8 cellular contexts compared by ENCODE assay signal in the genomic region with DNA sequence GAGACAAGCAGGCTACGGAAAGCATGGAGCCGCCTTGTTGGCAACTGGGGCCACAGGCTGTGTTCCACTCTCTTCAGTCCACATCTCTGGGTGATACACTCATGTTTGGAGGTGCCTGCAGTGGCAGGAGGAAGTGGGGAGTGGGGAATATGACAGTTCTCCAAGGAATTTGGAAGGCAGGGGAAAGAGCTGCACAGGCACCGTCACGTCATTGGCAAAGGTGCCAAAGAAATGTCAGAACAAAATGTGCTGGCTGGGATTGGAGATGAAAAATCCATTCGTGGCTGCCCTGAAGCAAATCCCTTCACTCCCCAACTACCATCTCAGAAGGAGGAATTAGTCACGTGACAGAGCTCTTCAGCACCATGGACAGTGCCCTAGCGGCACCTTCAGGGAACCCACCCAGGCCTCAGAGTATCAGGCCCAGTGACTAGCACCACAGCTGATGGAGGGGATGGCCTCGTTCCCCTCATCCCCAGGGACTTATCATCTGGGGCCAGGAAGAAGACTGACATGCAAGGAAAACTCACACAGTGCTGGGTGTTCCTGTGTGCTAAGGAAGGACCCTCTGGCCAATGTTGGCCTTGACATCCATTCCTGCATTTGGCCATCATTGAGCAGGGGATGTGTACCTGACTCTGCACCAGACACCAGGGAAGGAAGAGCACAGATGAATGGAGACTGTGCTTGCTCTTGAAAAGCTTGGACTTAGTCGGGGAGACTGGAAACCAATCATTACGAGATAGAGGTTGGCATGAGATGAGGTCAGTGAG. TPM values are rescaled to one million over a fixed set of nuclear protein-coding genes. Genes with fewer than 3 reads are reported as not detected.
DNase-seq lines count a peak whose midpoint lies in the region; ATAC-seq, FAIRE-seq and TF ChIP-seq lines count a peak whose summit lies in the region.

No MANE protein-coding gene starts in this region.

- intact Hi-C loops in GM12878 (cut with micrococcal nuclease; ENCODE audit: unreplicated experiment): no loop called here

- no peak for TF ChIP-seq EP300 in GM12878 (IDR thresholded peaks at IDR 0.05; ENCODE audit: borderline replicate concordance in 1 of 2, control insufficient read depth in 1 of 2, low read depth in 2 of 2, low read length in 2 of 2)

- no peak overlapping the region for H3K4me3 ChIP-seq in GM12878

- in situ Hi-C loops in GM12878 (cut with MboI): no loop called here

- no peaks in the 10 kb centered on the region for H3K36me3 ChIP-seq in GM12878 (ENCODE audit: control insufficient read depth in 2 of 2, insufficient read depth in 2 of 2, low read length in 1 of 2)

- DNase-seq in ELR (ENCODE audit: low read depth) (peak; percentile 24), NCI-H226 (peak; percentile 91), GM12878 (ENCODE audit: low read depth, low spot score) (no peak), kidney glomerular epithelial cell (lab: John Stamatoyannopoulos, UW) (peak; percentile 46), NCI-H1417 (lab: John Stamatoyannopoulos, UW) (no peak), SHP77 (lab: John Stamatoyannopoulos, UW) (no peak), cortex of kidney (lab: John Stamatoyannopoulos, UW) (no peak)

- no TSS peak for BruUV-seq in GM12878 (replicated peaks; lab: Mats Ljungman, UMichigan)

- 25% methylated on average over 10 of the region's 10 CpGs for WGBS in GM12878 (ENCODE audit: insufficient coverage, insufficient replicate concordance, low lambda C conversion rate, missing lambda C conversion rate)

- H3K79me2 ChIP-seq in GM12878 (ENCODE audit: control insufficient read depth, insufficient read depth, low read length): no peaks in the 10 kb centered on the region

- no peak for TF ChIP-seq POLR2A in GM12878 (IDR thresholded peaks at IDR 0.05; ENCODE audit: low read depth, low read length)

- POLR2A ChIA-PET in GM12878 (lab: Charles Lee): no interaction called here

- no peak overlapping the region for H3K27ac ChIP-seq in GM12878 (ENCODE audit: control insufficient read depth, insufficient read depth)

- CTCF ChIA-PET in GM12878 (lab: Yijun Ruan, JAX): interaction anchor here (17.9 kb wide), 1 partner anchor 164 kb away, joined by 571 read pairs; no protein-coding TSS in a partner anchor

- SMC1A ChIA-PET in GM12878 (lab: Charles Lee; ENCODE audit: uncharacterized antibody, unreplicated experiment): no interaction called here

- H3K27me3 ChIP-seq in GM12878 (replicated peaks in 1 of 2; ENCODE audit: control insufficient read depth in 2 of 2, insufficient read depth in 2 of 2, low read length in 1 of 2): peaks cover 0 to 2% of the 10 kb centered on the region in 2 experiments; a peak in 2 of 4 replicates

- FAIRE-seq in GM12878 (lab: Jason Lieb, UNC): no peak

- H2AFZ ChIP-seq in GM12878 (ENCODE audit: control insufficient read depth, low read depth, low read length): no peak overlapping the region

- H3K9ac ChIP-seq in GM12878 (ENCODE audit: control insufficient read depth, insufficient read depth, low read length): no peak overlapping the region

- ATAC-seq in GM12878 (no peak), HG02571 (IDR thresholded peaks at IDR 0.05; ENCODE audit: unreplicated experiment) (no peak)

- no peaks in the 10 kb centered on the region for H3K9me3 ChIP-seq in GM12878 (replicated peaks; ENCODE audit: control insufficient read depth, insufficient read depth, low read length)

- no peak for TF ChIP-seq CTCF in GM12878 (IDR thresholded peaks at IDR 0.05 in 2 of 3, conservative IDR thresholded peaks at IDR 0.05 in 1 of 3; ENCODE audit: control insufficient read depth in 2 of 3, extremely low read depth in 1 of 3, insufficient read depth in 1 of 3, low read depth in 3 of 3, low read length in 3 of 3)

- RAD21 ChIA-PET in GM12878 (lab: Charles Lee; ENCODE audit: unreplicated experiment): interaction anchor here (0.7 kb wide), 1 partner anchor 162 kb away, joined by 4 read pairs; no protein-coding TSS in a partner anchor

- H3K4me1 ChIP-seq in GM12878 (ENCODE audit: control insufficient read depth, insufficient read depth, low read length): peaks cover 7% of the 10 kb centered on the region; the same call in 1 of the 2 replicates

- TF ChIP-seq RAD21 in GM12878 (IDR thresholded peaks at IDR 0.05; ENCODE audit: insufficient read depth, low read depth, low read length): no peak

- no peak overlapping the region for H3K4me2 ChIP-seq in GM12878 (ENCODE audit: control insufficient read depth, insufficient read depth)

- no peaks in the 10 kb centered on the region for H4K20me1 ChIP-seq in GM12878 (ENCODE audit: control insufficient read depth, insufficient read depth)

TF ChIP-seq in GM12878, 131 proteins besides CTCF, POLR2A, EP300 and RAD21:
- TF ChIP-seq BHLHE40 (IDR thresholded peaks at IDR 0.05; ENCODE audit: borderline replicate concordance in 1 of 2, low read depth in 2 of 2, low read length in 1 of 2): peak in 1 of 2 experiments; percentile 57; a peak in 2 of 4 replicates
- TF ChIP-seq, protein P1, sequence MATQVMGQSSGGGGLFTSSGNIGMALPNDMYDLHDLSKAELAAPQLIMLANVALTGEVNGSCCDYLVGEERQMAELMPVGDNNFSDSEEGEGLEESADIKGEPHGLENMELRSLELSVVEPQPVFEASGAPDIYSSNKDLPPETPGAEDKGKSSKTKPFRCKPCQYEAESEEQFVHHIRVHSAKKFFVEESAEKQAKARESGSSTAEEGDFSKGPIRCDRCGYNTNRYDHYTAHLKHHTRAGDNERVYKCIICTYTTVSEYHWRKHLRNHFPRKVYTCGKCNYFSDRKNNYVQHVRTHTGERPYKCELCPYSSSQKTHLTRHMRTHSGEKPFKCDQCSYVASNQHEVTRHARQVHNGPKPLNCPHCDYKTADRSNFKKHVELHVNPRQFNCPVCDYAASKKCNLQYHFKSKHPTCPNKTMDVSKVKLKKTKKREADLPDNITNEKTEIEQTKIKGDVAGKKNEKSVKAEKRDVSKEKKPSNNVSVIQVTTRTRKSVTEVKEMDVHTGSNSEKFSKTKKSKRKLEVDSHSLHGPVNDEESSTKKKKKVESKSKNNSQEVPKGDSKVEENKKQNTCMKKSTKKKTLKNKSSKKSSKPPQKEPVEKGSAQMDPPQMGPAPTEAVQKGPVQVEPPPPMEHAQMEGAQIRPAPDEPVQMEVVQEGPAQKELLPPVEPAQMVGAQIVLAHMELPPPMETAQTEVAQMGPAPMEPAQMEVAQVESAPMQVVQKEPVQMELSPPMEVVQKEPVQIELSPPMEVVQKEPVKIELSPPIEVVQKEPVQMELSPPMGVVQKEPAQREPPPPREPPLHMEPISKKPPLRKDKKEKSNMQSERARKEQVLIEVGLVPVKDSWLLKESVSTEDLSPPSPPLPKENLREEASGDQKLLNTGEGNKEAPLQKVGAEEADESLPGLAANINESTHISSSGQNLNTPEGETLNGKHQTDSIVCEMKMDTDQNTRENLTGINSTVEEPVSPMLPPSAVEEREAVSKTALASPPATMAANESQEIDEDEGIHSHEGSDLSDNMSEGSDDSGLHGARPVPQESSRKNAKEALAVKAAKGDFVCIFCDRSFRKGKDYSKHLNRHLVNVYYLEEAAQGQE (IDR thresholded peaks at IDR 0.05; ENCODE audit: low read depth, low read length): peak; percentile 90
- TF ChIP-seq, protein P2, sequence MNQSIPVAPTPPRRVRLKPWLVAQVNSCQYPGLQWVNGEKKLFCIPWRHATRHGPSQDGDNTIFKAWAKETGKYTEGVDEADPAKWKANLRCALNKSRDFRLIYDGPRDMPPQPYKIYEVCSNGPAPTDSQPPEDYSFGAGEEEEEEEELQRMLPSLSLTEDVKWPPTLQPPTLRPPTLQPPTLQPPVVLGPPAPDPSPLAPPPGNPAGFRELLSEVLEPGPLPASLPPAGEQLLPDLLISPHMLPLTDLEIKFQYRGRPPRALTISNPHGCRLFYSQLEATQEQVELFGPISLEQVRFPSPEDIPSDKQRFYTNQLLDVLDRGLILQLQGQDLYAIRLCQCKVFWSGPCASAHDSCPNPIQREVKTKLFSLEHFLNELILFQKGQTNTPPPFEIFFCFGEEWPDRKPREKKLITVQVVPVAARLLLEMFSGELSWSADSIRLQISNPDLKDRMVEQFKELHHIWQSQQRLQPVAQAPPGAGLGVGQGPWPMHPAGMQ (IDR thresholded peaks at IDR 0.05; ENCODE audit: borderline replicate concordance): no peak
- TF ChIP-seq, protein P3, sequence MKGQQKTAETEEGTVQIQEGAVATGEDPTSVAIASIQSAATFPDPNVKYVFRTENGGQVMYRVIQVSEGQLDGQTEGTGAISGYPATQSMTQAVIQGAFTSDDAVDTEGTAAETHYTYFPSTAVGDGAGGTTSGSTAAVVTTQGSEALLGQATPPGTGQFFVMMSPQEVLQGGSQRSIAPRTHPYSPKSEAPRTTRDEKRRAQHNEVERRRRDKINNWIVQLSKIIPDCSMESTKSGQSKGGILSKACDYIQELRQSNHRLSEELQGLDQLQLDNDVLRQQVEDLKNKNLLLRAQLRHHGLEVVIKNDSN (IDR thresholded peaks at IDR 0.05; ENCODE audit: borderline replicate concordance, extremely low read length, insufficient read depth, low read depth, low read length): peak; percentile 82
- peak; percentile 77; the same call in 1 of the 2 replicates for TF ChIP-seq RAD51 (IDR thresholded peaks at IDR 0.05)

RNA-seq across cellular contexts. Expression of a gene that starts 48.5 kb away (rescaled TPM):
- total RNA-seq in GM12878 (2013; cell fraction: nucleolus; rRNA removed): 3.3 and 3.6 TPM in 2 replicates
- total RNA-seq in GM12878 (2014; rRNA removed) (0.76 and 1.0 TPM in 2 replicates), GM12878 (2014; rRNA removed; fragmentation: Illumina TruSeq; extraction: Trizol) (0.54 and 0.97 TPM in 2 replicates), GM12878 (2021) (1.9 and 2.4 TPM in 2 replicates)
- polyA plus RNA-seq in GM12878 (2011; ENCODE audit: low read depth): 0.24 TPM
- polyA plus RNA-seq in GM12878 (2011; rRNA removed) (0.53 and 0.56 TPM in 2 replicates), GM12878 (2014; fragmentation: Illumina TruSeq; extraction: Trizol) (0.21 and 0.65 TPM in 2 replicates), GM12878 (2014; fragmentation: Nextera tagmentation; extraction: Ambion mirVana) (under 1 TPM; 0.05 to 0.07 TPM), GM12878 (2014; rRNA removed) (0.55 and 1.1 TPM in 2 replicates), GM12878 (2016; fragmentation: Nextera tagmentation; extraction: Ambion mirVana) (under 1 TPM; 0.03 to 0.09 TPM)
- polyA plus RNA-seq in GM12878 (2011; cell fraction: cytosol; rRNA removed): 0.70 and 1.3 TPM in 2 replicates
- polyA plus RNA-seq in GM12878 (2011; cell fraction: nucleus; rRNA removed): 2.2 and 2.4 TPM in 2 replicates
- 0.66 and 0.73 TPM in 2 replicates for polyA plus RNA-seq in GM12878 (2012)
- polyA minus RNA-seq in GM12878 (2011; rRNA and poly(A)+ RNA removed): 1.2 and 1.9 TPM in 2 replicates
- polyA minus RNA-seq in GM12878 (2011; cell fraction: cytosol; rRNA and poly(A)+ RNA removed): 0.31 and 0.40 TPM in 2 replicates
- polyA minus RNA-seq in GM12878 (2011; cell fraction: nucleus; rRNA and poly(A)+ RNA removed): 1.1 and 2.3 TPM in 2 replicates

Comparison
In these comparisons a context has a peak if more than half of its experiments do, and no peak if none do; other contexts are left out.
1. DNase-seq: peak in ELR (single experiment), NCI-H226 (single experiment) and kidney glomerular epithelial cell (single experiment); none in GM12878 (single experiment), NCI-H1417 (0 of 3), SHP77 (0 of 2) and cortex of kidney (single experiment).